ENCODE assay signal across 8 cellular contexts in genomic region chr12:53046655-53047220, GRCh38. TPM values are rescaled to one million over a fixed set of nuclear protein-coding genes. Genes with fewer than 3 reads are reported as not detected.
DNase-seq lines count a peak whose midpoint lies in the region; ATAC-seq and TF ChIP-seq lines count a peak whose summit lies in the region.

No MANE protein-coding gene starts in this region.

- TF ChIP-seq POLR2A in breast epithelium (IDR thresholded peaks at IDR 0.05) (peak; percentile 98), sigmoid colon (IDR thresholded peaks at IDR 0.05) (peak; percentile 97 to 99)

- peak overlapping the region; percentile 96 for H3K27ac ChIP-seq in C4-2B
- peak overlapping the region; percentile 97 to 99 for H3K27ac ChIP-seq in breast epithelium
- peak overlapping the region; percentile 49 for H3K27ac ChIP-seq in iPS-18a (ENCODE audit: low read length)
- H3K27ac ChIP-seq in sigmoid colon = peak overlapping the region; percentile 98 to 100 (median 98)

- H3K9ac ChIP-seq in iPS-18a (ENCODE audit: low read length) = peak overlapping the region; percentile 64

- H3K4me1 ChIP-seq in breast epithelium = peaks cover 0 to 43% of the 10 kb centered on the region in 2 donors
- peaks cover 68% of the 10 kb centered on the region for H3K4me1 ChIP-seq in iPS-18a (ENCODE audit: control insufficient read depth, low read depth, low read length)
- H3K4me1 ChIP-seq in sigmoid colon = peaks cover 0 to 79% (median 68%) of the 10 kb centered on the region in 4 donors

- intact Hi-C loops in breast epithelium (cut with DNase I; ENCODE audit: low total_unique reads) (no loop called here), sigmoid colon (cut with DNase I) (no loop called here)

- TF ChIP-seq CTCF in C4-2B (conservative IDR thresholded peaks at IDR 0.05) (no peak), breast epithelium (IDR thresholded peaks at IDR 0.05) (no peak), sigmoid colon (IDR thresholded peaks at IDR 0.05) (no peak)

- H3K4me3 ChIP-seq in breast epithelium (peak overlapping the region; percentile 68 to 80 (median 70)), iPS-18a (ENCODE audit: low read length) (peak overlapping the region; percentile 82), sigmoid colon (peak overlapping the region; percentile 62 to 75 (median 74))

- DNase-seq in HT1080 (ENCODE audit: low read depth) = peak; percentile 82
- DNase-seq in SKM-1 (lab: John Stamatoyannopoulos, UW; ENCODE audit: unreplicated experiment) = peak; percentile 12
- peak; percentile 91 to 93 for DNase-seq in breast epithelium (ENCODE audit: low spot score in 2 of 2)
- peak; percentile 97 for DNase-seq in sigmoid colon
- no peak for DNase-seq in GM19240 (ENCODE audit: insufficient read length, low spot score)

- WGBS in sigmoid colon, 2 donors = 0 to 1% methylated on average over 44 of the region's 44 CpGs

- H3K9me3 ChIP-seq in breast epithelium (no peaks in the 10 kb centered on the region), iPS-18a (ENCODE audit: control insufficient read depth, low read depth, low read length) (no peaks in the 10 kb centered on the region), sigmoid colon (no peaks in the 10 kb centered on the region)

- ATAC-seq in GM19397 (IDR thresholded peaks at IDR 0.05; ENCODE audit: unreplicated experiment) = peak; percentile 22

- TF ChIP-seq EP300 in sigmoid colon (IDR thresholded peaks at IDR 0.05) = no peak

- no peaks in the 10 kb centered on the region for H3K36me3 ChIP-seq in breast epithelium
- H3K36me3 ChIP-seq in iPS-18a (ENCODE audit: control insufficient read depth, low read depth, low read length) = no peaks in the 10 kb centered on the region
- H3K36me3 ChIP-seq in sigmoid colon = peaks cover 0 to 9% (median 0%) of the 10 kb centered on the region in 4 donors

- H3K27me3 ChIP-seq in breast epithelium (no peaks in the 10 kb centered on the region), iPS-18a (ENCODE audit: control insufficient read depth, insufficient read depth, low read length) (peaks cover 26% of the 10 kb centered on the region), sigmoid colon (no peaks in the 10 kb centered on the region)

RNA-seq across cellular contexts. Expression of gene TNS2, which starts 3.1 kb away (rescaled TPM):
- total RNA-seq in HT1080 (2014; rRNA removed; shearing (Covaris generic)) = 29.1 and 32.5 TPM in 2 replicates
- 17.7 and 22.9 TPM in 2 replicates for polyA plus RNA-seq in HT1080 (2015; cell fraction: cytosol; rRNA removed)
- polyA plus RNA-seq in HT1080 (2015; cell fraction: nucleus; rRNA removed) = 104 and 109 TPM in 2 replicates
- total RNA-seq in breast epithelium = 100 to 1,000 TPM in 2 of 3 donors, 10 to 100 TPM in 1; 65.4 to 228 (median 156) TPM
- 100 to 1,000 TPM; 109 to 117 (median 113) TPM for total RNA-seq in sigmoid colon
- polyA plus RNA-seq in sigmoid colon = 10 to 100 TPM; 12.5 to 60.1 (median 47.4) TPM

RNA-seq across cellular contexts. Expression of gene SPRYD3, which starts 32.5 kb away (rescaled TPM):
- total RNA-seq in HT1080 (2014; rRNA removed; shearing (Covaris generic)) = 11.4 and 12.7 TPM in 2 replicates
- polyA plus RNA-seq in HT1080 (2015; cell fraction: cytosol; rRNA removed) = 9.2 and 11.7 TPM in 2 replicates
- polyA plus RNA-seq in HT1080 (2015; cell fraction: nucleus; rRNA removed) = 11.1 and 12.1 TPM in 2 replicates
- total RNA-seq in breast epithelium = 10 to 100 TPM; 31.8 to 45.8 (median 36.3) TPM
- 10 to 100 TPM; 31.9 to 41.4 (median 35.7) TPM for total RNA-seq in sigmoid colon
- polyA plus RNA-seq in sigmoid colon = 10 to 100 TPM; 20.1 to 33.4 (median 27.0) TPM

RNA-seq across cellular contexts. Expression of gene EIF4B, which starts 40.5 kb away (rescaled TPM):
- total RNA-seq in HT1080 (2014; rRNA removed; shearing (Covaris generic)) = 563 and 574 TPM in 2 replicates
- polyA plus RNA-seq in HT1080 (2015; cell fraction: cytosol; rRNA removed) = 388 and 515 TPM in 2 replicates
- polyA plus RNA-seq in HT1080 (2015; cell fraction: nucleus; rRNA removed) = 236 and 286 TPM in 2 replicates
- total RNA-seq in breast epithelium (100 to 1,000 TPM; 600 to 759 (median 614) TPM), sigmoid colon (100 to 1,000 TPM; 475 to 575 (median 524) TPM)
- polyA plus RNA-seq in sigmoid colon = 100 to 1,000 TPM; 136 to 233 (median 218) TPM

RNA-seq across cellular contexts. Expression of gene IGFBP6, which starts 50.7 kb away (rescaled TPM):
- 58.5 and 72.9 TPM in 2 replicates for total RNA-seq in HT1080 (2014; rRNA removed; shearing (Covaris generic))
- 107 and 132 TPM in 2 replicates for polyA plus RNA-seq in HT1080 (2015; cell fraction: cytosol; rRNA removed)
- polyA plus RNA-seq in HT1080 (2015; cell fraction: nucleus; rRNA removed) = 65.6 and 75.6 TPM in 2 replicates
- total RNA-seq in breast epithelium (100 to 1,000 TPM; 169 to 708 (median 284) TPM), sigmoid colon (100 to 1,000 TPM; 127 to 444 (median 384) TPM)
- polyA plus RNA-seq in sigmoid colon = 100 to 1,000 TPM in 1 of 3 donors, 10 to 100 TPM in 1, 1 to 10 TPM in 1; 3.0 to 133 (median 35.9) TPM

RNA-seq across cellular contexts. Expression of gene SOAT2, which starts 56.5 kb away (rescaled TPM):
- not detected in 2 replicates for total RNA-seq in HT1080 (2014; rRNA removed; shearing (Covaris generic))
- 0.12 TPM in 1 of 2 replicates, not detected in the other for polyA plus RNA-seq in HT1080 (2015; cell fraction: cytosol; rRNA removed)
- 0.07 TPM in 1 of 2 replicates, not detected in the other for polyA plus RNA-seq in HT1080 (2015; cell fraction: nucleus; rRNA removed)
- total RNA-seq in breast epithelium (under 1 TPM in 2 of 3 donors, not detected in 1; 0.16 to 0.33 TPM), sigmoid colon (under 1 TPM in 2 of 4 donors, not detected in 2; 0.41 to 0.55 TPM)
- under 1 TPM in 1 of 3 donors, not detected in 2; 0.09 TPM for polyA plus RNA-seq in sigmoid colon
